21 cellular contexts compared by ENCODE assay signal in the genomic region with DNA sequence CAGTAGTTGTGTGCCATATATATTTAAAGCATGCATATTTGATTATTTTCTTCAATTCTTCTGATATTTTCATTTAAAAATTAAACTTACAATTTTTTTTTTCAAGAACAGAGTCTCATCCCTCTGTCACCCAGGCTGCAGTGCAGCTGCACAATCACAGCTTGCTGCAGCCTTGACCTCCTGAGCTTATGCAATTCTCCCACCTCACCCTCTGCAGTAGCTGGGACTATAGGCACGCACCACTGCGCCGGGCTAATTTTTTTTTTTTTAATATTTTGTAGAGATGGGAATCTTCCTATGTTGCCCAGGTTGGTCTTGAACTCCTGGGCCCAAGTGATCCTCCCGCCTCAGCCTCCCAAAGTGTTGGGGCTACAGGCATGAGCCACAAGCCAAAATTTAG.
"Had no signal": no experiment of that assay in that cellular context is flagged by ENCODE, and none has a peak within 500 bp of the region (broad histone marks: within the 10 kb centered on the region; RNA-seq: fewer than 3 reads in every experiment).

No MANE protein-coding gene starts in this region.

- H3K27ac Mint-ChIP-seq: activated naive CD4-positive, alpha-beta T cell treated with anti-CD3 and anti-CD28 coated beads, Interleukin-2, amount 50 U/mL, for 24 hours; effector memory CD8-positive, alpha-beta T cell; progenitor cell of endocrine pancreas had no signal

- H3K4me1 ChIP-seq: foreskin keratinocyte had no signal

- H3K9me3 ChIP-seq: adrenal gland, right atrium auricular region, stomach had no signal

- ATAC-seq: activated CD4-positive, CD25-positive, alpha-beta regulatory T cell treated with anti-CD3 and anti-CD28 coated beads, Interleukin-2, amount 50 U/mL, for 24 hours; effector memory CD8-positive, alpha-beta T cell; foreskin keratinocyte had no signal

- DNase-seq: activated CD4-positive, alpha-beta T cell treated with anti-CD3 and anti-CD28 coated beads, Interleukin-2, amount 50 U/mL, for 1 hour; activated CD8-positive, alpha-beta memory T cell treated with anti-CD3 and anti-CD28 coated beads for 24 hours; activated CD8-positive, alpha-beta memory T cell treated with anti-CD3 and anti-CD28 coated beads, Interleukin-2, amount 50 U/mL, for 48 hours; activated effector memory CD4-positive, alpha-beta T cell treated with Interleukin-2 at 50 U/mL for 16 hours; activated T-cell treated with anti-CD3 and anti-CD28 coated beads, Interleukin-2, amount 50 U/mL, for 48 hours; effector memory CD8-positive, alpha-beta T cell; foreskin keratinocyte; glutamatergic neuron; hippocampal formation; islet precursor cell; occipital lobe; stimulated activated CD4-positive, alpha-beta T cell treated with anti-CD3 and anti-CD28 coated beads, Interleukin-15, amount 100 ng/mL, for 24 hours; stimulated activated CD4-positive, alpha-beta T cell treated with anti-CD3 and anti-CD28 coated beads, Interleukin-4, amount 100 ng/mL, for 1 hour; stomach; T-helper 1 cell had no signal

- H3K4me3 ChIP-seq: adrenal gland, right atrium auricular region, skin epidermis, stomach had no signal

- H3K27ac ChIP-seq: adrenal gland, foreskin keratinocyte, right atrium auricular region, skin epidermis, stomach had no signal

- H3K4me1 Mint-ChIP-seq: activated naive CD4-positive, alpha-beta T cell treated with anti-CD3 and anti-CD28 coated beads, Interleukin-2, amount 50 U/mL, for 24 hours had no signal

- H3K36me3 ChIP-seq: adrenal gland, right atrium auricular region, stomach had no signal

- H3K4me3 Mint-ChIP-seq: activated naive CD4-positive, alpha-beta T cell treated with anti-CD3 and anti-CD28 coated beads, Interleukin-2, amount 50 U/mL, for 24 hours; effector memory CD8-positive, alpha-beta T cell had no signal

- H3K36me3 Mint-ChIP-seq: activated naive CD4-positive, alpha-beta T cell treated with anti-CD3 and anti-CD28 coated beads, Interleukin-2, amount 50 U/mL, for 24 hours had no signal

- H3K27me3 ChIP-seq: adrenal gland, right atrium auricular region had no signal
